In genomic region chr2:97737421-97738235, GRCh38 we compare ENCODE assay signal across 25 cellular contexts. TPM values are rescaled to one million over a fixed set of nuclear protein-coding genes. Genes with fewer than 3 reads are reported as not detected.
DNase-seq lines count a peak whose midpoint lies in the region; ATAC-seq and TF ChIP-seq lines count a peak whose summit lies in the region.
"Had no signal": no experiment of that assay in that cellular context is flagged by ENCODE, and none has a peak within 500 bp of the region (broad histone marks: within the 10 kb centered on the region; RNA-seq: fewer than 3 reads in every experiment).

No MANE protein-coding gene starts in this region.

- H3K4me3 ChIP-seq in CD4-positive, CD25-positive, alpha-beta regulatory T cell (ENCODE audit: low read depth, low read length): no peak overlapping the region
- H3K4me3 ChIP-seq in osteoblast (ENCODE audit: insufficient read depth, low read length): no peak overlapping the region
- H3K4me3 ChIP-seq in mucosa of descending colon: no peak overlapping the region
- H3K4me3 ChIP-seq: HAP-1, neural progenitor cell, right lobe of liver had no signal

- no peak overlapping the region for H3K4me3 Mint-ChIP-seq in T-helper 2 cell treated with Interferon-gamma antibody and Interleukin-4, amounts not matched to agents 5 μg/mL and 100 μg/mL, for 36 hours
- no peak overlapping the region for H3K4me3 Mint-ChIP-seq in CD4-positive, CD25-positive, alpha-beta regulatory T cell
- H3K4me3 Mint-ChIP-seq in central memory CD8-positive, alpha-beta T cell: no peak overlapping the region

- DNase-seq in T-helper 2 cell treated with Interferon-gamma antibody and Interleukin-4, amounts not matched to agents 5 μg/mL and 100 μg/mL, for 36 hours (ENCODE audit: low spot score): no peak
- DNase-seq in T-helper 2 cell: no peak
- DNase-seq in CD4-positive, CD25-positive, alpha-beta regulatory T cell: no peak
- DNase-seq in central memory CD8-positive, alpha-beta T cell (ENCODE audit: low spot score in 2 of 2): no peak
- DNase-seq in osteoblast (ENCODE audit: insufficient read length, low spot score, missing footprints): peak; percentile 81
- no peak for DNase-seq in mucosa of descending colon
- no peak for DNase-seq in left colon
- DNase-seq: 8988T; activated naive CD4-positive, alpha-beta T cell; brain microvascular endothelial cell; Kasumi-1; kidney glomerular epithelial cell; NCI-H1436; NCI-H2081 treated with DMSO at 0.1 percent for 48 hours; NCI-H748 treated with DMSO at 0.1 percent for 48 hours; right lobe of liver; SHP77 treated with DMSO at 0.1 percent for 48 hours; stimulated activated CD4-positive, alpha-beta T cell treated with anti-CD3 and anti-CD28 coated beads, Interleukin-4, amount 100 ng/mL, for 1 hour; T-helper 9 cell; trophoblast cell had no signal

- H3K79me2 ChIP-seq in osteoblast (ENCODE audit: insufficient read depth, low read length): no peaks in the 10 kb centered on the region

- H3K9me3 ChIP-seq in CD4-positive, CD25-positive, alpha-beta regulatory T cell (ENCODE audit: control insufficient read depth in 2 of 2, low read length in 2 of 2): no peaks in the 10 kb centered on the region
- H3K9me3 ChIP-seq in osteoblast (ENCODE audit: low read depth, low read length) (no peaks in the 10 kb centered on the region), mucosa of descending colon (no peaks in the 10 kb centered on the region)
- H3K9me3 ChIP-seq: HAP-1, right lobe of liver had no signal

- no peaks in the 10 kb centered on the region for H3K27me3 Mint-ChIP-seq in T-helper 2 cell treated with Interferon-gamma antibody and Interleukin-4, amounts not matched to agents 5 μg/mL and 100 μg/mL, for 36 hours (ENCODE audit: low read depth)
- no peaks in the 10 kb centered on the region for H3K27me3 Mint-ChIP-seq in CD4-positive, CD25-positive, alpha-beta regulatory T cell
- H3K27me3 Mint-ChIP-seq in central memory CD8-positive, alpha-beta T cell: no peaks in the 10 kb centered on the region

- no peak overlapping the region for H2AFZ ChIP-seq in osteoblast (ENCODE audit: low read length)
- H2AFZ ChIP-seq: neural progenitor cell had no signal

- no peaks in the 10 kb centered on the region for H4K20me1 ChIP-seq in osteoblast (ENCODE audit: insufficient read depth, low read length)

- no peak overlapping the region for H3K27ac ChIP-seq in CD4-positive, CD25-positive, alpha-beta regulatory T cell (ENCODE audit: insufficient read depth, low read length, poor library complexity, severe bottlenecking)
- no peak overlapping the region for H3K27ac ChIP-seq in osteoblast (ENCODE audit: low read depth, low read length)
- H3K27ac ChIP-seq: brain microvascular endothelial cell, C4-2B, neural progenitor cell, right lobe of liver had no signal

- H3K4me2 ChIP-seq in osteoblast (ENCODE audit: insufficient read depth, low read length): no peak overlapping the region
- H3K4me2 ChIP-seq: neural progenitor cell had no signal

- peaks cover 59% of the 10 kb centered on the region for H3K36me3 ChIP-seq in CD4-positive, CD25-positive, alpha-beta regulatory T cell (ENCODE audit: control insufficient read depth, insufficient read depth, low read length)
- H3K36me3 ChIP-seq in osteoblast (ENCODE audit: insufficient read depth, low read length) (no peaks in the 10 kb centered on the region), mucosa of descending colon (ENCODE audit: low read depth) (no peaks in the 10 kb centered on the region)
- H3K36me3 ChIP-seq: brain microvascular endothelial cell, HAP-1, neural progenitor cell, right lobe of liver had no signal

- H3K4me1 Mint-ChIP-seq in T-helper 2 cell treated with Interferon-gamma antibody and Interleukin-4, amounts not matched to agents 5 μg/mL and 100 μg/mL, for 36 hours (ENCODE audit: low read depth): peaks cover 24% of the 10 kb centered on the region
- H3K4me1 Mint-ChIP-seq in CD4-positive, CD25-positive, alpha-beta regulatory T cell: peaks cover 17 to 33% (median 23%) of the 10 kb centered on the region in 4 donors
- H3K4me1 Mint-ChIP-seq in central memory CD8-positive, alpha-beta T cell: peaks cover 59% of the 10 kb centered on the region

- no peaks in the 10 kb centered on the region for H3K27me3 ChIP-seq in CD4-positive, CD25-positive, alpha-beta regulatory T cell (ENCODE audit: control insufficient read depth, insufficient read depth, low read length)
- no peaks in the 10 kb centered on the region for H3K27me3 ChIP-seq in osteoblast (ENCODE audit: insufficient read depth, low read length)
- H3K27me3 ChIP-seq: brain microvascular endothelial cell, neural progenitor cell, right lobe of liver had no signal

- TF ChIP-seq CTCF in osteoblast (IDR thresholded peaks at IDR 0.05; ENCODE audit: extremely low read depth, low read depth, low read length) (no peak), mucosa of descending colon (IDR thresholded peaks at IDR 0.05) (no peak)

- peaks cover 17% of the 10 kb centered on the region for H3K4me1 ChIP-seq in CD4-positive, CD25-positive, alpha-beta regulatory T cell (ENCODE audit: control insufficient read depth, insufficient read depth, low read length, poor library complexity, severe bottlenecking)
- no peaks in the 10 kb centered on the region for H3K4me1 ChIP-seq in osteoblast (ENCODE audit: insufficient read depth, low read length)
- no peaks in the 10 kb centered on the region for H3K4me1 ChIP-seq in mucosa of descending colon (ENCODE audit: low read depth)
- H3K4me1 ChIP-seq: HAP-1, neural progenitor cell, right lobe of liver had no signal

- H3K36me3 Mint-ChIP-seq in T-helper 2 cell treated with Interferon-gamma antibody and Interleukin-4, amounts not matched to agents 5 μg/mL and 100 μg/mL, for 36 hours (ENCODE audit: low read depth): peaks cover 60% of the 10 kb centered on the region
- peaks cover 35% of the 10 kb centered on the region for H3K36me3 Mint-ChIP-seq in CD4-positive, CD25-positive, alpha-beta regulatory T cell
- H3K36me3 Mint-ChIP-seq in central memory CD8-positive, alpha-beta T cell (ENCODE audit: insufficient read depth): peaks cover 57% of the 10 kb centered on the region
- H3K36me3 Mint-ChIP-seq: neural progenitor cell had no signal

- H3K27ac Mint-ChIP-seq in T-helper 2 cell treated with Interferon-gamma antibody and Interleukin-4, amounts not matched to agents 5 μg/mL and 100 μg/mL, for 36 hours: peak overlapping the region; percentile 11
- H3K27ac Mint-ChIP-seq in CD4-positive, CD25-positive, alpha-beta regulatory T cell: peak overlapping the region in 2 of 3 donors; percentile 59 to 87
- H3K27ac Mint-ChIP-seq in central memory CD8-positive, alpha-beta T cell (ENCODE audit: low read depth): peak overlapping the region; percentile 78

- no peaks in the 10 kb centered on the region for H3K9me3 Mint-ChIP-seq in T-helper 2 cell treated with Interferon-gamma antibody and Interleukin-4, amounts not matched to agents 5 μg/mL and 100 μg/mL, for 36 hours
- H3K9me3 Mint-ChIP-seq in CD4-positive, CD25-positive, alpha-beta regulatory T cell: no peaks in the 10 kb centered on the region
- no peaks in the 10 kb centered on the region for H3K9me3 Mint-ChIP-seq in central memory CD8-positive, alpha-beta T cell
- H3K9me3 Mint-ChIP-seq: neural progenitor cell had no signal

- intact Hi-C loops in mucosa of descending colon (cut with DNase I, micrococcal nuclease) (no loop called here), left colon (cut with DNase I, micrococcal nuclease) (no loop called here)

- ATAC-seq in CD4-positive, CD25-positive, alpha-beta regulatory T cell (ENCODE audit: low read depth in 2 of 2): no peak
- ATAC-seq in central memory CD8-positive, alpha-beta T cell (replicated peaks; ENCODE audit: extremely low read depth, poor library complexity, severe bottlenecking): no peak
- ATAC-seq in HG02840 (IDR thresholded peaks at IDR 0.05; ENCODE audit: low FRiP score, unreplicated experiment): no peak
- no peak for ATAC-seq in mucosa of descending colon
- no peak for ATAC-seq in left colon
- ATAC-seq: right lobe of liver had no signal

RNA-seq across cellular contexts. Expression of gene ZAP70, which starts 24.3 kb away (rescaled TPM):
- 431 TPM for total RNA-seq in CD4-positive, CD25-positive, alpha-beta regulatory T cell
- 100 to 1,000 TPM; 104 to 144 (median 130) TPM for polyA plus RNA-seq in CD4-positive, CD25-positive, alpha-beta regulatory T cell
- total RNA-seq in osteoblast (under 0.01 TPM in 2 replicates), mucosa of descending colon (1 to 10 TPM; 3.5 to 7.5 (median 5.4) TPM), left colon (1 to 10 TPM; 2.8 to 2.9 TPM)
- total RNA-seq: endothelial cell of umbilical vein had no signal

Comparison
In these comparisons a context has a peak if more than half of its experiments do, and no peak if none do; other contexts are left out.
1. H3K27ac Mint-ChIP-seq: peak in every context shown above with its lines; median percentile 78 in central memory CD8-positive, alpha-beta T cell; 73 in CD4-positive, CD25-positive, alpha-beta regulatory T cell; 11 in T-helper 2 cell treated with Interferon-gamma antibody and Interleukin-4, amounts not matched to agents 5 μg/mL and 100 μg/mL, for 36 hours.
2. RNA of gene ZAP70, which starts 24.3 kb away (total RNA-seq): 431 TPM in CD4-positive, CD25-positive, alpha-beta regulatory T cell (single experiment); 3.5 to 7.5 TPM in mucosa of descending colon, 2.8 to 2.9 TPM in left colon and under 0.01 TPM in osteoblast; every median in the first group is over 10 times any median in the second.